ENCODE assay signal across 8 cellular contexts in the genomic region with DNA sequence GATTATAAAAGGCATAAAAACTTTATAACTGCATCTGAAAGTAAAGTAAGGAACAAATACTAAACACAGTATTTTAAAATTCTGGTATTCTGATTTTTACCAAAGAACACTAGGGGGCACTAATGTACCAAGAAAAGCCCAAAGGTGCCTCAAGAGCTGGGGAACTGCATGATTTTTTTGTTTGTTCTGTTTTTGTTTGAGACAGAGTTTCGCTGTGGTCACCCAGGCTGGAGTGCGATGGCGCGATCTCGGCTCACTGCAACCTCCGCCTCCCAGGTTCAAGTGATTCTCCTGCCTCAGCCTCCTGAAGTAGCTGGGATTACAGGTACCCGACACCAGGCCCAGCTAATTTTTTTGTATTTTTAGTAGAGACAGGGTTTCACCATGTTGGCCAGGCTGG. TPM values are rescaled to one million over a fixed set of nuclear protein-coding genes. Genes with fewer than 3 reads are reported as not detected.
DNase-seq lines count a peak whose midpoint lies in the region; ATAC-seq, FAIRE-seq and TF ChIP-seq lines count a peak whose summit lies in the region.
"Not testable (repeated sequence)": the region's sequence is repeated elsewhere in the genome, so short reads cannot be mapped to it uniquely, and the experiment has no call there.

No MANE protein-coding gene starts in this region.

- intact Hi-C loops in colonic mucosa (cut with DNase I) = loop anchor here (5.0 kb wide), 1 partner anchor 128 kb away; no protein-coding TSS in a partner anchor

- not testable (repeated sequence) for H3K9me1 ChIP-seq in keratinocyte (ENCODE audit: control insufficient read depth, extremely low read depth, insufficient read depth, low read length)

- H3K79me2 ChIP-seq in keratinocyte (ENCODE audit: control insufficient read depth, insufficient read depth, low read length) = not testable (repeated sequence)

- not testable (repeated sequence) for H3K9ac ChIP-seq in colonic mucosa (ENCODE audit: low read depth in 2 of 2, low read length in 2 of 2); keratinocyte (ENCODE audit: control insufficient read depth, extremely low read depth, insufficient read depth, low read length)
- H3K9ac ChIP-seq in skeletal muscle satellite cell (ENCODE audit: low read depth, low read length) = peak overlapping the region; percentile 28

- DNase-seq in CD1c-positive myeloid dendritic cell (ENCODE audit: extremely low spot score) (peak; percentile 84), NCI-H2196 (lab: John Stamatoyannopoulos, UW; ENCODE audit: unreplicated experiment) (peak; percentile 41)
- DNase-seq in colonic mucosa; keratinocyte (ENCODE audit: low read depth, low spot score): not testable (repeated sequence)

- FAIRE-seq in TTC549 (lab: Jason Lieb, UNC) = peak; percentile 94
- FAIRE-seq in keratinocyte (lab: Jason Lieb, UNC) = not testable (repeated sequence)

- H3K4me3 ChIP-seq in colonic mucosa; keratinocyte (ENCODE audit: control insufficient read depth in 2 of 3, extremely low read depth in 1 of 3, insufficient read depth in 2 of 3, low read depth in 1 of 3, low read length in 3 of 3): not testable (repeated sequence)
- H3K4me3 ChIP-seq in skeletal muscle satellite cell (ENCODE audit: low read length) = peak overlapping the region; percentile 41

- H3K4me1 ChIP-seq in colonic mucosa; keratinocyte (ENCODE audit: control insufficient read depth, extremely low read depth, insufficient read depth, low read length); skeletal muscle satellite cell (ENCODE audit: control insufficient read depth, insufficient read depth, low read length): not testable (repeated sequence)

- TF ChIP-seq CTCF in colonic mucosa (IDR thresholded peaks at IDR 0.05) (peak; percentile 60), keratinocyte (optimal IDR thresholded peaks at IDR 0.05 in 1 of 3, IDR thresholded peaks at IDR 0.05 in 1 of 3, conservative IDR thresholded peaks at IDR 0.05 in 1 of 3; ENCODE audit: extremely low read depth in 1 of 3, insufficient read depth in 2 of 3, low read length in 3 of 3) (peak in 2 of 3 experiments; percentile 34 to 43)

- H3K36me3 ChIP-seq in colonic mucosa; keratinocyte (ENCODE audit: control insufficient read depth in 2 of 2, extremely low read depth in 1 of 2, insufficient read depth in 2 of 2, low read length in 2 of 2); skeletal muscle satellite cell (ENCODE audit: insufficient read depth, low read length): not testable (repeated sequence)

- H3K9me3 ChIP-seq in colonic mucosa; keratinocyte (ENCODE audit: control insufficient read depth, low read depth, low read length); skeletal muscle satellite cell (replicated peaks; ENCODE audit: low read length): not testable (repeated sequence)

- not testable (repeated sequence) for H3K4me2 ChIP-seq in keratinocyte (ENCODE audit: control insufficient read depth, extremely low read depth, insufficient read depth, low read depth, low read length)
- H3K4me2 ChIP-seq in skeletal muscle satellite cell (ENCODE audit: low read length) = peak overlapping the region; percentile 72

- not testable (repeated sequence) for H3K27me3 ChIP-seq in colonic mucosa; keratinocyte (ENCODE audit: control insufficient read depth, extremely low read depth, insufficient read depth, low read length); skeletal muscle satellite cell (ENCODE audit: control insufficient read depth, insufficient read depth, low read length)

- ATAC-seq in GM18858 (IDR thresholded peaks at IDR 0.05; ENCODE audit: unreplicated experiment) (peak; percentile 71), HG03432 (IDR thresholded peaks at IDR 0.05; ENCODE audit: unreplicated experiment) (peak; percentile 70)

- not testable (repeated sequence) for H4K20me1 ChIP-seq in keratinocyte (ENCODE audit: control insufficient read depth, extremely low read depth, insufficient read depth, low read length)

- H2AFZ ChIP-seq in keratinocyte (ENCODE audit: control insufficient read depth, low read length) = not testable (repeated sequence)

- H3K27ac ChIP-seq in colonic mucosa; keratinocyte (ENCODE audit: control insufficient read depth, insufficient read depth, low read length): not testable (repeated sequence)

- dilution Hi-C loops in keratinocyte (cut with MboI; ENCODE audit: extremely low pct_ligation_motif_present, low sequenced_read_pairs) = not testable (repeated sequence)

RNA-seq across cellular contexts. Expression of gene OSBPL1A, which starts 37.8 kb away (rescaled TPM):
- 10 to 100 TPM; 20.7 to 33.0 TPM for total RNA-seq in colonic mucosa
- 16.0 to 26.2 TPM (median 17.7 TPM) in 3 replicates for polyA plus RNA-seq in keratinocyte
- polyA plus RNA-seq in keratinocyte (2011; ENCODE audit: low read depth) = 148 TPM
- polyA plus RNA-seq in keratinocyte (2011; cell fraction: cytosol; rRNA removed) = 20.5 and 33.5 TPM in 2 replicates
- 19.3 and 20.9 TPM in 2 replicates for polyA plus RNA-seq in keratinocyte (2011; cell fraction: nucleus; rRNA removed)
- 17.4 and 34.2 TPM in 2 replicates for polyA plus RNA-seq in keratinocyte (2012; ENCODE audit: low replicate concordance)
- 14.0 to 28.3 TPM (median 27.6 TPM) in 3 replicates for polyA minus RNA-seq in keratinocyte
- 19.6 TPM for polyA minus RNA-seq in keratinocyte (2011; cell fraction: cytosol; rRNA and poly(A)+ RNA removed)
- polyA minus RNA-seq in keratinocyte (2011; cell fraction: nucleus; rRNA and poly(A)+ RNA removed) = 12.1 and 18.3 TPM in 2 replicates
- total RNA-seq in skeletal muscle satellite cell (2012; rRNA removed) = 25.1 and 28.9 TPM in 2 replicates
